16 cellular contexts compared by ENCODE assay signal in the genomic region with DNA sequence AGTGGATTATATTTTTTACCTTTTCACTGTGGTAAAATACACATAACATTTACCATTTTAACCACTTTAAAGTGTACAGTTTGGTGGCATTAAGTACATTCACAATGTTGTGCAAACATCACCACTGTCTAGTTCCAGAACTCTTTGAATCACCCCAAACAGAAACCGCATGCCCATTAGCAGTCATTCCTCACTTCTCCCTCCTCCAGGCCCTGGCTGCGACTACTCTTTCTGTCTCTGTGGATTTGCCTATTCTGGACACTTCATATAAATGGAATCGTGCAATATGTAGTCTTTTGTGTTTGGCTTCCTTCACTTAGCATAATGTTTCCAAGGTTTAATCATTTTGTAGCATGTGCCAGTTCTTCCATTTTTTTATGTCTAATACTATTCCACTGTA.
DNase-seq lines count a peak whose midpoint lies in the region; ATAC-seq and TF ChIP-seq lines count a peak whose summit lies in the region.
"Had no signal": no experiment of that assay in that cellular context is flagged by ENCODE, and none has a peak within 500 bp of the region (broad histone marks: within the 10 kb centered on the region; RNA-seq: fewer than 3 reads in every experiment).

No MANE protein-coding gene starts in this region.

- no peaks in the 10 kb centered on the region for H3F3A ChIP-seq in GM23248 (ENCODE audit: insufficient read depth)

- H2AFZ ChIP-seq in GM23248, result no peak overlapping the region
- H2AFZ ChIP-seq: GM23338 had no signal

- no peak overlapping the region for H3K9ac ChIP-seq in GM23248

- in situ Hi-C loops in GM23248 (cut with MboI), result no loop called here

- H3K9me2 ChIP-seq in GM23248 (ENCODE audit: insufficient read depth), result no peaks in the 10 kb centered on the region

- H3K4me2 ChIP-seq in GM23248 (ENCODE audit: unreplicated experiment), result no peak overlapping the region
- H3K4me2 ChIP-seq: GM23338 had no signal

- H3K79me2 ChIP-seq in GM23248 (ENCODE audit: insufficient read depth), result no peaks in the 10 kb centered on the region

- peak; percentile 54 for DNase-seq in GM23248
- peak; percentile 26 for DNase-seq in RPMI7951 (ENCODE audit: low read depth)
- DNase-seq in fibroblast of mammary gland (ENCODE audit: low read depth), result peak; percentile 3
- no peak for DNase-seq in ascending aorta (ENCODE audit: low spot score in 2 of 2)
- DNase-seq: BE2C; C1 segment of cervical spinal cord; CD4-positive, CD25-positive, alpha-beta regulatory T cell; CD8-positive, alpha-beta memory T cell; COR-L47; DMS 273 treated with DMSO at 0.1 percent for 48 hours; DMS53; HCEC 1CT; KBM-7 had no signal

- H3K9me3 ChIP-seq in GM23248 (ENCODE audit: low read depth) (no peaks in the 10 kb centered on the region), ascending aorta (no peaks in the 10 kb centered on the region)
- H3K9me3 ChIP-seq: BE2C had no signal

- H3K27ac ChIP-seq in GM23248 (no peak overlapping the region), ascending aorta (no peak overlapping the region)

- 27 to 32% methylated on average over 3 of the region's 3 CpGs for WGBS in GM23248 (ENCODE audit: low coverage in 1 of 2, low lambda C conversion rate in 2 of 2, missing lambda C conversion rate in 2 of 2), 2 experiments

- H3K36me3 ChIP-seq in GM23248 (ENCODE audit: low read depth) (no peaks in the 10 kb centered on the region), ascending aorta (no peaks in the 10 kb centered on the region)
- H3K36me3 ChIP-seq: BE2C had no signal

- H3K27me3 ChIP-seq in GM23248 (replicated peaks; ENCODE audit: insufficient read depth) (no peaks in the 10 kb centered on the region), ascending aorta (no peaks in the 10 kb centered on the region)
- H3K27me3 ChIP-seq: BE2C had no signal

- no peaks in the 10 kb centered on the region for H3K4me1 ChIP-seq in GM23248 (ENCODE audit: insufficient read depth)
- no peaks in the 10 kb centered on the region for H3K4me1 ChIP-seq in ascending aorta

- ATAC-seq in HG02981 (IDR thresholded peaks at IDR 0.05; ENCODE audit: unreplicated experiment) (no peak), GM21390 (IDR thresholded peaks at IDR 0.05; ENCODE audit: unreplicated experiment) (no peak)
- ATAC-seq: GM23338 had no signal

- no peaks in the 10 kb centered on the region for H4K20me1 ChIP-seq in GM23248 (ENCODE audit: insufficient read depth)

- H3K4me3 ChIP-seq in GM23248, result no peak overlapping the region
- H3K4me3 ChIP-seq in fibroblast of mammary gland (ENCODE audit: control insufficient read depth, low read depth, low read length), result no peak overlapping the region
- H3K4me3 ChIP-seq in ascending aorta, result no peak overlapping the region
- H3K4me3 ChIP-seq: GM23338 had no signal

- TF ChIP-seq CTCF in fibroblast of mammary gland (conservative IDR thresholded peaks at IDR 0.05; ENCODE audit: control insufficient read depth, insufficient read depth, low read depth, low read length) (no peak), ascending aorta (IDR thresholded peaks at IDR 0.05) (no peak)

- intact Hi-C loops in ascending aorta (cut with DNase I), result no loop called here

Comparison
In these comparisons a context has a peak if more than half of its experiments do, and no peak if none do; other contexts are left out.
1. DNase-seq: peak in GM23248 (single experiment), RPMI7951 (single experiment) and fibroblast of mammary gland (single experiment); none in ascending aorta (0 of 2).